In genomic region chrX:136588060-136588459, GRCh38 we compare ENCODE assay signal across 16 cellular contexts. TPM values are rescaled to one million over a fixed set of nuclear protein-coding genes. Genes with fewer than 3 reads are reported as not detected.
DNase-seq lines count a peak whose midpoint lies in the region; ATAC-seq and TF ChIP-seq lines count a peak whose summit lies in the region.
"Had no signal": no experiment of that assay in that cellular context is flagged by ENCODE, and none has a peak within 500 bp of the region (broad histone marks: within the 10 kb centered on the region; RNA-seq: fewer than 3 reads in every experiment).

No MANE protein-coding gene starts in this region.

- H3K9me3 Mint-ChIP-seq in natural killer cell, result no peaks in the 10 kb centered on the region

- H3K4me1 Mint-ChIP-seq in natural killer cell, result peaks cover 37 to 38% of the 10 kb centered on the region in 2 donors
- H3K4me1 Mint-ChIP-seq: brain had no signal

- no peak overlapping the region for H3K9ac ChIP-seq in MM.1S (ENCODE audit: low read length)

- H3K27ac ChIP-seq in MM.1S (ENCODE audit: low read length), result peak overlapping the region; percentile 9; the same call in 1 of the 2 replicates
- H3K27ac ChIP-seq in stomach, result no peak overlapping the region
- H3K27ac ChIP-seq in uterus, result no peak overlapping the region
- H3K27ac ChIP-seq: tibial artery had no signal

- peak overlapping the region; percentile 54 for H3K4me3 Mint-ChIP-seq in natural killer cell
- H3K4me3 Mint-ChIP-seq: brain had no signal

- DNase-seq in activated CD4-positive, CD25-positive, alpha-beta regulatory T cell treated with anti-CD3 and anti-CD28 coated beads, Interleukin-2, amount 50 U/mL, for 72 hours, result no peak
- peak; percentile 65 for DNase-seq in MM.1S
- no peak for DNase-seq in natural killer cell
- DNase-seq in stomach, result no peak
- no peak for DNase-seq in uterus
- DNase-seq: GF-D8; left cardiac atrium; occipital lobe; stimulated activated CD4-positive, alpha-beta T cell treated with anti-CD3 and anti-CD28 coated beads, Interleukin-4, amount 100 ng/mL, for 4 hours; tibial artery had no signal

- H3K27ac Mint-ChIP-seq in natural killer cell, result peak overlapping the region; percentile 88
- H3K27ac Mint-ChIP-seq: brain had no signal

- H3K9me3 ChIP-seq in MM.1S (replicated peaks; ENCODE audit: insufficient read depth, low read length) (no peaks in the 10 kb centered on the region), stomach (no peaks in the 10 kb centered on the region), uterus (no peaks in the 10 kb centered on the region)
- H3K9me3 ChIP-seq: HAP-1, tibial artery had no signal

- 0 out of 2 replicates have a peak overlapping the region, but pooled peaks have one; percentile 31 for H2AFZ ChIP-seq in MM.1S (ENCODE audit: low read length)

- TF ChIP-seq EP300 in stomach (IDR thresholded peaks at IDR 0.05), result no peak

- H3K4me2 ChIP-seq in MM.1S (ENCODE audit: low read depth, low read length), result peak overlapping the region; percentile 8

- H3F3A ChIP-seq in MM.1S (ENCODE audit: insufficient read depth, low read length), result 0 out of 2 replicates have a peak, but pooled peaks cover 4% of the 10 kb centered on the region

- 20 to 50% (median 34%) methylated on average over 1 of the region's 1 CpG for WGBS in stomach, 5 donors

- H3K4me3 ChIP-seq in MM.1S (ENCODE audit: low read length), result no peak overlapping the region
- no peak overlapping the region for H3K4me3 ChIP-seq in stomach
- H3K4me3 ChIP-seq in uterus, result no peak overlapping the region
- H3K4me3 ChIP-seq: HAP-1, tibial artery had no signal

- no peaks in the 10 kb centered on the region for H3K27me3 ChIP-seq in MM.1S (replicated peaks; ENCODE audit: insufficient read depth, low read length)
- H3K27me3 ChIP-seq in stomach, result no peaks in the 10 kb centered on the region
- H3K27me3 ChIP-seq in uterus, result no peaks in the 10 kb centered on the region
- H3K27me3 ChIP-seq: tibial artery had no signal

- peaks cover 17% of the 10 kb centered on the region; the same call in 1 of the 2 replicates for H3K4me1 ChIP-seq in MM.1S (ENCODE audit: low read length)
- H3K4me1 ChIP-seq in stomach, result no peaks in the 10 kb centered on the region
- no peaks in the 10 kb centered on the region for H3K4me1 ChIP-seq in uterus
- H3K4me1 ChIP-seq: HAP-1, tibial artery had no signal

- intact Hi-C loops in natural killer cell (cut with micrococcal nuclease) (loop anchor here (5.0 kb wide), 1 partner anchor 39 kb away; no protein-coding TSS in a partner anchor), stomach (cut with DNase I; ENCODE audit: low total_unique reads) (no loop called here), uterus (cut with DNase I; ENCODE audit: low total_unique reads) (no loop called here)

- peak; percentile 79 to 87 for ATAC-seq in activated CD4-positive, CD25-positive, alpha-beta regulatory T cell treated with anti-CD3 and anti-CD28 coated beads, Interleukin-2, amount 50 U/mL, for 24 hours
- ATAC-seq in GM21528 (IDR thresholded peaks at IDR 0.05; ENCODE audit: low FRiP score, unreplicated experiment) (peak; percentile 65), natural killer cell (peak; percentile 64 to 77 (median 68)), HG02870 (IDR thresholded peaks at IDR 0.05; ENCODE audit: unreplicated experiment) (no peak)
- ATAC-seq: left cardiac atrium had no signal

- TF ChIP-seq CTCF in MM.1S (IDR thresholded peaks at IDR 0.05; ENCODE audit: low read length) (no peak), natural killer cell (IDR thresholded peaks at IDR 0.05) (no peak), stomach (IDR thresholded peaks at IDR 0.05) (no peak), uterus (IDR thresholded peaks at IDR 0.05) (no peak)

- no peaks in the 10 kb centered on the region for H3K9me2 ChIP-seq in MM.1S (replicated peaks; ENCODE audit: insufficient read depth, low read length)

- H3K79me2 ChIP-seq in MM.1S (ENCODE audit: low read length), result no peaks in the 10 kb centered on the region

- TF ChIP-seq POLR2A in stomach (IDR thresholded peaks at IDR 0.05), result no peak
- TF ChIP-seq POLR2A in uterus (IDR thresholded peaks at IDR 0.05), result no peak

- no peaks in the 10 kb centered on the region for H4K20me1 ChIP-seq in MM.1S (ENCODE audit: insufficient read depth, low read length)

- no peaks in the 10 kb centered on the region for H3K36me3 Mint-ChIP-seq in natural killer cell
- H3K36me3 Mint-ChIP-seq: brain had no signal

- no peaks in the 10 kb centered on the region for H3K36me3 ChIP-seq in MM.1S (replicated peaks; ENCODE audit: insufficient read depth, low read length)
- H3K36me3 ChIP-seq in stomach, result no peaks in the 10 kb centered on the region
- H3K36me3 ChIP-seq in uterus, result no peaks in the 10 kb centered on the region
- H3K36me3 ChIP-seq: HAP-1, tibial artery had no signal

- no peaks in the 10 kb centered on the region for H3K27me3 Mint-ChIP-seq in natural killer cell (ENCODE audit: low read depth in 2 of 2)
- H3K27me3 Mint-ChIP-seq: brain had no signal

RNA-seq across cellular contexts. Expression of gene VGLL1, which starts 56.0 kb away (rescaled TPM):
- total RNA-seq in natural killer cell, result not detected
- under 1 TPM in 1 of 5 donors, not detected in 4; 0.43 TPM for total RNA-seq in stomach
- polyA plus RNA-seq in stomach, result 1 to 10 TPM in 2 of 3 donors, not detected in 1; 1.2 to 7.7 TPM
- under 1 TPM in 1 of 4 donors, not detected in 3; 0.62 TPM for total RNA-seq in uterus
- total RNA-seq: A673, left cardiac atrium, occipital lobe had no signal

RNA-seq across cellular contexts. Expression of gene CD40LG, which starts 59.9 kb away (rescaled TPM):
- 1 to 10 TPM in 1 of 3 donors, under 1 TPM in 1, not detected in 1; 0.77 to 1.5 TPM for total RNA-seq in natural killer cell
- under 1 TPM in 1 of 5 donors, not detected in 4; 0.18 TPM for total RNA-seq in stomach
- polyA plus RNA-seq in stomach, result under 1 TPM in 2 of 3 donors, not detected in 1; 0.30 to 0.76 TPM
- total RNA-seq in uterus, result under 1 TPM in 1 of 4 donors, not detected in 3; 0.21 TPM
- total RNA-seq: A673, occipital lobe had no signal
